In the genomic region with DNA sequence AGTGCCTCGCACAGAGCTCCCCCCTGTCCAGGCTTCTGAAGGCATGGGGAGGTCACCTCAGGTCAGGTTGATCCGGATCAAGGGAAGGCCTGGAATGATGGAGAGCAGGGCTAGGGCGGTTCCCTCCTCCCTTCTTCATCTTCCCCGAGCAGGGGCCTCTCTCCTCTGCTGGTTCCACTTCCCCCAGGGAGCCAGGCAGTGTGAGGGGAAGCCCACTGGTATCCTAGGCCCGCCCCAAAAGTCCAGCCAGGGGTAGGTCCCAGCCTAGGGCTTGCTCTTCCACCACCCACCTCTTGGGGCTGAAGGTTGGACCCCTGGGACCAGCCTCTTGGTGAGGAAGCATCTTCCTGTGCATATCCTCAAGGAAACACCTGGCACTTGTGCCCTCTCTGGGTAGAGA, we compare ENCODE assay signal across 9 cellular contexts. TPM values are rescaled to one million over a fixed set of nuclear protein-coding genes. Genes with fewer than 3 reads are reported as not detected.
DNase-seq lines count a peak whose midpoint lies in the region; ATAC-seq and TF ChIP-seq lines count a peak whose summit lies in the region.
"Had no signal": no experiment of that assay in that cellular context is flagged by ENCODE, and none has a peak within 500 bp of the region (broad histone marks: within the 10 kb centered on the region; RNA-seq: fewer than 3 reads in every experiment).

No MANE protein-coding gene starts in this region.

- no peak for DNase-seq in activated CD8-positive, alpha-beta memory T cell treated with anti-CD3 and anti-CD28 coated beads, Interleukin-2, amount 10 ng/mL, durations not matched to agents 7 days and 5 days
- no peak for DNase-seq in activated CD8-positive, alpha-beta memory T cell treated with anti-CD3 and anti-CD28 coated beads, Interleukin-2, amount 50 U/mL, for 48 hours
- no peak for DNase-seq in activated naive CD4-positive, alpha-beta T cell treated with anti-CD3 and anti-CD28 coated beads, Interleukin-2, amount 50 U/mL, for 72 hours (ENCODE audit: low spot score in 2 of 2)
- peak; percentile 41 for DNase-seq in left kidney (ENCODE audit: low read depth, low spot score)
- DNase-seq in COLO829 (ENCODE audit: low spot score), result no peak
- no peak for DNase-seq in T1000 (lab: John Stamatoyannopoulos, UW)
- no peak for DNase-seq in MM.1S
- DNase-seq: EL had no signal

- peak overlapping the region; percentile 79 for H3K4me3 Mint-ChIP-seq in activated CD8-positive, alpha-beta memory T cell treated with anti-CD3 and anti-CD28 coated beads, Interleukin-2, amount 10 ng/mL, durations not matched to agents 7 days and 5 days

- H3K9me2 ChIP-seq in MM.1S (replicated peaks; ENCODE audit: insufficient read depth, low read length), result no peaks in the 10 kb centered on the region

- H3K36me3 ChIP-seq in thymus (ENCODE audit: control insufficient read depth, insufficient read depth) (peaks cover 40% of the 10 kb centered on the region), MM.1S (replicated peaks; ENCODE audit: insufficient read depth, low read length) (no peaks in the 10 kb centered on the region)

- no peaks in the 10 kb centered on the region for H3K9me3 ChIP-seq in thymus (ENCODE audit: control insufficient read depth)
- no peaks in the 10 kb centered on the region for H3K9me3 ChIP-seq in MM.1S (replicated peaks; ENCODE audit: insufficient read depth, low read length)

- peaks cover 39% of the 10 kb centered on the region for H3K4me1 ChIP-seq in thymus (ENCODE audit: control insufficient read depth, insufficient read depth, low read length)
- H3K4me1 ChIP-seq in MM.1S (ENCODE audit: low read length), result peaks cover 13% of the 10 kb centered on the region

- peaks cover 19% of the 10 kb centered on the region for H3K79me2 ChIP-seq in MM.1S (ENCODE audit: low read length)

- H3K27me3 Mint-ChIP-seq in activated CD8-positive, alpha-beta memory T cell treated with anti-CD3 and anti-CD28 coated beads, Interleukin-2, amount 10 ng/mL, durations not matched to agents 7 days and 5 days, result no peaks in the 10 kb centered on the region

- H3K9ac ChIP-seq in MM.1S (ENCODE audit: low read length), result no peak overlapping the region

- H3K36me3 Mint-ChIP-seq in activated CD8-positive, alpha-beta memory T cell treated with anti-CD3 and anti-CD28 coated beads, Interleukin-2, amount 10 ng/mL, durations not matched to agents 7 days and 5 days, result peaks cover 6% of the 10 kb centered on the region
- H3K36me3 Mint-ChIP-seq in activated naive CD4-positive, alpha-beta T cell treated with anti-CD3 and anti-CD28 coated beads, Interleukin-2, amount 50 U/mL, for 72 hours, result peaks cover 0 to 5% of the 10 kb centered on the region in 2 donors

- WGBS in thymus, result 34% methylated on average over 5 of the region's 5 CpGs

- no peaks in the 10 kb centered on the region for H3K9me3 Mint-ChIP-seq in activated CD8-positive, alpha-beta memory T cell treated with anti-CD3 and anti-CD28 coated beads, Interleukin-2, amount 10 ng/mL, durations not matched to agents 7 days and 5 days (ENCODE audit: low read depth)
- H3K9me3 Mint-ChIP-seq in activated naive CD4-positive, alpha-beta T cell treated with anti-CD3 and anti-CD28 coated beads, Interleukin-2, amount 50 U/mL, for 72 hours, result no peaks in the 10 kb centered on the region

- peaks cover 9% of the 10 kb centered on the region; the same call in 1 of the 2 replicates for H3F3A ChIP-seq in MM.1S (ENCODE audit: insufficient read depth, low read length)

- no peak overlapping the region for H3K27ac Mint-ChIP-seq in activated CD8-positive, alpha-beta memory T cell treated with anti-CD3 and anti-CD28 coated beads, Interleukin-2, amount 10 ng/mL, durations not matched to agents 7 days and 5 days
- peak overlapping the region; percentile 83 to 86 for H3K27ac Mint-ChIP-seq in activated naive CD4-positive, alpha-beta T cell treated with anti-CD3 and anti-CD28 coated beads, Interleukin-2, amount 50 U/mL, for 72 hours

- H4K20me1 ChIP-seq in MM.1S (ENCODE audit: insufficient read depth, low read length), result no peaks in the 10 kb centered on the region

- H2AFZ ChIP-seq in MM.1S (ENCODE audit: low read length), result no peak overlapping the region

- H3K4me2 ChIP-seq in MM.1S (ENCODE audit: low read depth, low read length), result no peak overlapping the region

- H3K4me1 Mint-ChIP-seq in activated CD8-positive, alpha-beta memory T cell treated with anti-CD3 and anti-CD28 coated beads, Interleukin-2, amount 10 ng/mL, durations not matched to agents 7 days and 5 days, result peaks cover 18% of the 10 kb centered on the region

- CTCF ChIA-PET in activated CD8-positive, alpha-beta memory T cell treated with anti-CD3 and anti-CD28 coated beads, Interleukin-2, amount 10 ng/mL, durations not matched to agents 7 days and 5 days (lab: Charles Lee), result interaction anchor here (0.8 to 1.3 kb wide), 2 partner anchors 149 to 177 kb away, joined by 3 to 6 read pairs; no protein-coding TSS in a partner anchor

- H3K4me3 ChIP-seq in thymus (ENCODE audit: low read length), result peak overlapping the region; percentile 83
- H3K4me3 ChIP-seq in MM.1S (ENCODE audit: low read length), result no peak overlapping the region

- H3K27ac ChIP-seq in thymus (ENCODE audit: low read depth) (peak overlapping the region; percentile 6), MM.1S (ENCODE audit: low read length) (no peak overlapping the region)

- no peak for ATAC-seq in activated CD8-positive, alpha-beta memory T cell treated with anti-CD3 and anti-CD28 coated beads, Interleukin-2, amount 10 ng/mL, durations not matched to agents 7 days and 5 days
- no peak for ATAC-seq in activated naive CD4-positive, alpha-beta T cell treated with anti-CD3 and anti-CD28 coated beads, Interleukin-2, amount 50 U/mL, for 72 hours

- TF ChIP-seq CTCF in MM.1S (IDR thresholded peaks at IDR 0.05; ENCODE audit: low read length), result no peak

- H3K27me3 ChIP-seq in thymus (ENCODE audit: control insufficient read depth, insufficient read depth), result no peaks in the 10 kb centered on the region
- no peaks in the 10 kb centered on the region for H3K27me3 ChIP-seq in MM.1S (replicated peaks; ENCODE audit: insufficient read depth, low read length)

RNA-seq across cellular contexts. Expression of a gene that starts 16.4 kb away (rescaled TPM):
- total RNA-seq in activated CD8-positive, alpha-beta memory T cell treated with anti-CD3 and anti-CD28 coated beads, Interleukin-2, amount 10 ng/mL, durations not matched to agents 7 days and 5 days, result 1 to 10 TPM in 1 of 2 experiments, under 1 TPM in 1; 0.89 to 1.1 TPM
- 1 to 10 TPM in 1 of 2 donors, under 1 TPM in 1; 0.93 to 1.6 TPM for total RNA-seq in activated naive CD4-positive, alpha-beta T cell treated with anti-CD3 and anti-CD28 coated beads, Interleukin-2, amount 50 U/mL, for 72 hours
- 0.78 TPM for polyA plus RNA-seq in thymus

RNA-seq across cellular contexts. Expression of a gene that starts 16.5 kb away (rescaled TPM):
- total RNA-seq in activated CD8-positive, alpha-beta memory T cell treated with anti-CD3 and anti-CD28 coated beads, Interleukin-2, amount 10 ng/mL, durations not matched to agents 7 days and 5 days, result 10 to 100 TPM; 67.3 to 77.3 TPM
- 10 to 100 TPM; 87.7 to 90.6 TPM for total RNA-seq in activated naive CD4-positive, alpha-beta T cell treated with anti-CD3 and anti-CD28 coated beads, Interleukin-2, amount 50 U/mL, for 72 hours
- polyA plus RNA-seq in thymus, result 52.2 TPM

RNA-seq across cellular contexts. Expression of a gene that starts 16.9 kb away (rescaled TPM):
- 10 to 100 TPM; 38.0 to 38.9 TPM for total RNA-seq in activated CD8-positive, alpha-beta memory T cell treated with anti-CD3 and anti-CD28 coated beads, Interleukin-2, amount 10 ng/mL, durations not matched to agents 7 days and 5 days
- 10 to 100 TPM; 50.9 to 54.2 TPM for total RNA-seq in activated naive CD4-positive, alpha-beta T cell treated with anti-CD3 and anti-CD28 coated beads, Interleukin-2, amount 50 U/mL, for 72 hours
- polyA plus RNA-seq in thymus, result 25.6 TPM

RNA-seq across cellular contexts. Expression of a gene that starts 27.6 kb away (rescaled TPM):
- 1 to 10 TPM in 1 of 2 experiments, under 1 TPM in 1; 0.15 to 1.1 TPM for total RNA-seq in activated CD8-positive, alpha-beta memory T cell treated with anti-CD3 and anti-CD28 coated beads, Interleukin-2, amount 10 ng/mL, durations not matched to agents 7 days and 5 days
- 1 to 10 TPM in 1 of 2 donors, under 1 TPM in 1; 0.16 to 1.8 TPM for total RNA-seq in activated naive CD4-positive, alpha-beta T cell treated with anti-CD3 and anti-CD28 coated beads, Interleukin-2, amount 50 U/mL, for 72 hours
- polyA plus RNA-seq in thymus, result 0.78 TPM

RNA-seq across cellular contexts. Expression of a gene that starts 30.6 kb away (rescaled TPM):
- 10 to 100 TPM; 43.5 to 58.7 TPM for total RNA-seq in activated CD8-positive, alpha-beta memory T cell treated with anti-CD3 and anti-CD28 coated beads, Interleukin-2, amount 10 ng/mL, durations not matched to agents 7 days and 5 days
- 10 to 100 TPM; 48.8 to 67.8 TPM for total RNA-seq in activated naive CD4-positive, alpha-beta T cell treated with anti-CD3 and anti-CD28 coated beads, Interleukin-2, amount 50 U/mL, for 72 hours
- 53.7 TPM for polyA plus RNA-seq in thymus
